Comparison of ENCODE assay signal across 21 cellular contexts in the genomic region with DNA sequence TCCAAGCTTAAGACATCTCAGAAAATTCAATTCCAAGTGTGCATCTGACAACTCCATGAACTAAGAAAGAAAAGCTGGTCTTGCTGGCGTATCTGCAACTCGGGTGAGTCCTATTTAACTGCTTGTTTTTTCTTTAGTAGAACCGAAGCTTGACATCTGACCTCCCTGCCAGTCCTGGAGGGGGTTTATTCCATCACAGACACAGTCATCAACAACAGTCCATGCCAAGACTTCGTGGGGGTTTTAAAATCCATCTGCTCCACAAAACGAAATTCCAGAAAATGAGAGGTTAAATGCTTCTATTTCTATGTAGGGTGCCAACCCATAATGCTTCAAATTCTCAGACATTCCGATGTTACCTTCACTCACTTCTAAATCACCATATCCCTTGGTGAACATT.
DNase-seq lines count a peak whose midpoint lies in the region; ATAC-seq and FAIRE-seq lines count a peak whose summit lies in the region.
"Had no signal": no experiment of that assay in that cellular context is flagged by ENCODE, and none has a peak within 500 bp of the region (broad histone marks: within the 10 kb centered on the region; RNA-seq: fewer than 3 reads in every experiment).

No MANE protein-coding gene starts in this region.

- peak overlapping the region; percentile 16 for H3K27ac Mint-ChIP-seq in activated CD4-positive, alpha-beta T cell treated with anti-CD3 and anti-CD28 coated beads for 36 hours
- H3K27ac Mint-ChIP-seq in dendritic cell treated with granulocyte-macrophage colony-stimulating factor and Interleukin-4, amounts not matched to agents 40 ng/mL and 50 ng/mL, for 4 days = peak overlapping the region; percentile 68
- peak overlapping the region; percentile 40 to 78 for H3K27ac Mint-ChIP-seq in natural killer cell treated with Interleukin-12 subunit alpha and Interleukin-12 subunit beta and Interleukin-15 and Interleukin-18, amount 100 ng/mL, for 72 hours
- H3K27ac Mint-ChIP-seq: H9, HFFc6 had no signal

- CTCF ChIA-PET in activated CD4-positive, alpha-beta T cell treated with anti-CD3 and anti-CD28 coated beads for 36 hours (lab: Charles Lee) = interaction anchor here (0.6 to 4.2 kb wide), 7 partner anchors 11 to 372 kb away, joined by 3 to 17 read pairs (median 3); no protein-coding TSS in a partner anchor

- POLR2A ChIA-PET in activated CD4-positive, alpha-beta T cell treated with anti-CD3 and anti-CD28 coated beads for 36 hours (lab: Charles Lee) = interaction anchor here (0.6 kb wide), 2 partner anchors 17 to 45 kb away, joined by 3 to 4 read pairs; no protein-coding TSS in a partner anchor

- H3K36me3 Mint-ChIP-seq in activated CD4-positive, alpha-beta T cell treated with anti-CD3 and anti-CD28 coated beads for 36 hours (ENCODE audit: low read depth) = peaks cover 27% of the 10 kb centered on the region
- peaks cover 82% of the 10 kb centered on the region for H3K36me3 Mint-ChIP-seq in dendritic cell treated with granulocyte-macrophage colony-stimulating factor and Interleukin-4, amounts not matched to agents 40 ng/mL and 50 ng/mL, for 4 days (ENCODE audit: low read depth)
- H3K36me3 Mint-ChIP-seq in natural killer cell treated with Interleukin-12 subunit alpha and Interleukin-12 subunit beta and Interleukin-15 and Interleukin-18, amount 100 ng/mL, for 72 hours = peaks cover 19% of the 10 kb centered on the region

- peak; percentile 21 for FAIRE-seq in GM19239 (lab: Jason Lieb, UNC)
- FAIRE-seq: D721Med had no signal

- H3K4me1 Mint-ChIP-seq in activated CD4-positive, alpha-beta T cell treated with anti-CD3 and anti-CD28 coated beads for 36 hours = peaks cover 74% of the 10 kb centered on the region
- H3K4me1 Mint-ChIP-seq in dendritic cell treated with granulocyte-macrophage colony-stimulating factor and Interleukin-4, amounts not matched to agents 40 ng/mL and 50 ng/mL, for 4 days (ENCODE audit: low read depth) = peaks cover 71% of the 10 kb centered on the region
- H3K4me1 Mint-ChIP-seq in natural killer cell treated with Interleukin-12 subunit alpha and Interleukin-12 subunit beta and Interleukin-15 and Interleukin-18, amount 100 ng/mL, for 72 hours (ENCODE audit: low read depth in 2 of 2) = peaks cover 38 to 46% of the 10 kb centered on the region in 2 donors

- H3K4me3 Mint-ChIP-seq in activated CD4-positive, alpha-beta T cell treated with anti-CD3 and anti-CD28 coated beads for 36 hours = no peak overlapping the region
- H3K4me3 Mint-ChIP-seq in dendritic cell treated with granulocyte-macrophage colony-stimulating factor and Interleukin-4, amounts not matched to agents 40 ng/mL and 50 ng/mL, for 4 days = no peak overlapping the region
- no peak overlapping the region for H3K4me3 Mint-ChIP-seq in natural killer cell treated with Interleukin-12 subunit alpha and Interleukin-12 subunit beta and Interleukin-15 and Interleukin-18, amount 100 ng/mL, for 72 hours
- H3K4me3 Mint-ChIP-seq: H9, HFFc6 had no signal

- ATAC-seq in activated CD4-positive, alpha-beta T cell treated with anti-CD3 and anti-CD28 coated beads for 36 hours = no peak
- ATAC-seq in natural killer cell treated with Interleukin-12 subunit alpha and Interleukin-12 subunit beta and Interleukin-15 and Interleukin-18, amount 100 ng/mL, for 72 hours = no peak
- no peak for ATAC-seq in GM21786 (IDR thresholded peaks at IDR 0.05; ENCODE audit: unreplicated experiment)

- no peak for DNase-seq in activated CD4-positive, alpha-beta T cell treated with anti-CD3 and anti-CD28 coated beads for 36 hours
- no peak for DNase-seq in activated CD4-positive, alpha-beta T cell treated with anti-CD3 and anti-CD28 coated beads, Interleukin-2, amount 50 U/mL, for 4 hours
- no peak for DNase-seq in GM19239 (ENCODE audit: insufficient read length, low spot score)
- DNase-seq in natural killer cell treated with Interleukin-12 subunit alpha and Interleukin-12 subunit beta and Interleukin-15 and Interleukin-18, amount 100 ng/mL, for 72 hours (ENCODE audit: low spot score) = no peak
- DNase-seq in dedifferentiated amniotic fluid mesenchymal stem cell (ENCODE audit: extremely low spot score) = no peak
- no peak for DNase-seq in NCI-H1694 (lab: John Stamatoyannopoulos, UW)
- DNase-seq: ACHN; DMS53; H9; HFFc6; KBM-7; NCI-H1092; NCI-H1436; NCI-H2029; NCI-H345; NCI-H774; NK-92 treated with Interleukin-12 subunit alpha and Interleukin-12 subunit beta, amount 100 ng/mL, for 24 hours; SHP77 treated with DMSO at 0.1 percent for 48 hours had no signal

- intact Hi-C loops in activated CD4-positive, alpha-beta T cell treated with anti-CD3 and anti-CD28 coated beads for 36 hours (cut with DNase I, micrococcal nuclease) = no loop called here
- intact Hi-C loops in dendritic cell treated with granulocyte-macrophage colony-stimulating factor and Interleukin-4, amounts not matched to agents 40 ng/mL and 50 ng/mL, for 4 days (cut with micrococcal nuclease) = no loop called here

- no peaks in the 10 kb centered on the region for H3K9me3 Mint-ChIP-seq in activated CD4-positive, alpha-beta T cell treated with anti-CD3 and anti-CD28 coated beads for 36 hours (ENCODE audit: low read depth)
- no peaks in the 10 kb centered on the region for H3K9me3 Mint-ChIP-seq in dendritic cell treated with granulocyte-macrophage colony-stimulating factor and Interleukin-4, amounts not matched to agents 40 ng/mL and 50 ng/mL, for 4 days
- H3K9me3 Mint-ChIP-seq in natural killer cell treated with Interleukin-12 subunit alpha and Interleukin-12 subunit beta and Interleukin-15 and Interleukin-18, amount 100 ng/mL, for 72 hours = no peaks in the 10 kb centered on the region
- H3K9me3 Mint-ChIP-seq: H9, HFFc6 had no signal

- no peaks in the 10 kb centered on the region for H3K27me3 Mint-ChIP-seq in activated CD4-positive, alpha-beta T cell treated with anti-CD3 and anti-CD28 coated beads for 36 hours
- H3K27me3 Mint-ChIP-seq in dendritic cell treated with granulocyte-macrophage colony-stimulating factor and Interleukin-4, amounts not matched to agents 40 ng/mL and 50 ng/mL, for 4 days = no peaks in the 10 kb centered on the region
- no peaks in the 10 kb centered on the region for H3K27me3 Mint-ChIP-seq in natural killer cell treated with Interleukin-12 subunit alpha and Interleukin-12 subunit beta and Interleukin-15 and Interleukin-18, amount 100 ng/mL, for 72 hours

Comparison
In these comparisons a context has a peak if more than half of its experiments do, and no peak if none do; other contexts are left out.
1. H3K27ac Mint-ChIP-seq: peak in every context shown above with its lines; median percentile 68 in dendritic cell treated with granulocyte-macrophage colony-stimulating factor and Interleukin-4, amounts not matched to agents 40 ng/mL and 50 ng/mL, for 4 days; 59 in natural killer cell treated with Interleukin-12 subunit alpha and Interleukin-12 subunit beta and Interleukin-15 and Interleukin-18, amount 100 ng/mL, for 72 hours; 16 in activated CD4-positive, alpha-beta T cell treated with anti-CD3 and anti-CD28 coated beads for 36 hours.